ENCODE assay signal across 8 cellular contexts in the genomic region with DNA sequence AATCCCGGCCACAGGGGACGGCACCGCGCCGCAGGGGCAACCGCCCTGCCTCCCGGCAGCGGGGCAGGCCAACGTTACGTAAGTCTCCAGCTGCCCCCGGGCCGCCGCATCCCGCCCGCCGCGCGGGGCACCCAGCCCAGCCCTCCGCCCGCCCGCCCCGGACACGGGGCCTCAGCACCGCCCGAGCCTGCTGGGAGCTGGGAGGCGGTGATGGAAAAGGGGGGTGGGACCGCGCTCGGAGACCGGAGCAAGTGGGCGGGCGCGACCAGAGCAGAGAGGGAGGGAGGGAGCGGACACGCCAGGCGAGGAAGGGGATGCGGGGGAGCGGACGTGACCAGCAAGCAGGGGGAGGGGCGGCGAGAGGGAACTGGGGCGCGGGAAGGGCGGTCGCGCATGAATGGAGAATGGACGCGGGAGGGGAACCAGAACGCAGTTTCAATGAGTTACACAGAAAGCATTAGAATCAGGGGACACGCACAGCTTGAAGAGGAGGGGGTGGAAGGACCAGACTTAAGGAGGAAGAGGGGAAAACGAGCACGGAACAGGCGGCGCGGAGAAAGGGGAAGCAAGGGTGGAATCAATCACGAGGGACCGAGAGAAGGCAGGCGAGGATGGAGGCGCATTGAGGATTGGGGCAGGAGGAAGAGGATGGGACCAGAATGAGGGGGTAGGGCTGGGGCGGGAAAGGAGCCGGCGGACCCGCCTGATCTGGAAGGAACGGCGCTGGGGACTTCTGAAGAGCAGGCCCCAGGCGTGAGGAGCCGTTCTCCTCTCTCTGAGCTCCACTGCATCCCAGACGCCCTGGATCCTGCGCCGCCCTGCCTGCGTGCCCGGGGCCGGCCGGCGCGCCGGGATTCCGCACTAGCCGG. TPM values are rescaled to one million over a fixed set of nuclear protein-coding genes. Genes with fewer than 3 reads are reported as not detected.
A peak's percentile ranks its signal among the peaks of the same experiment; 100 is the strongest.
DNase-seq lines count a peak whose midpoint lies in the region; ATAC-seq and TF ChIP-seq lines count a peak whose summit lies in the region.

No MANE protein-coding gene starts in this region.

- peak overlapping the region; percentile 98 for H3K27ac Mint-ChIP-seq in GM23338

- H3K4me3 ChIP-seq in GM23338 (peak overlapping the region; percentile 99), liver (ENCODE audit: low read depth in 1 of 3, low read length in 3 of 3) (peak overlapping the region; percentile 65 to 83 (median 75))

- TF ChIP-seq CTCF in GM23338 (conservative IDR thresholded peaks at IDR 0.05; ENCODE audit: low read depth in 2 of 2) (no peak), liver (IDR thresholded peaks at IDR 0.05; ENCODE audit: low read depth, low read length, missing input control) (no peak)

- no peaks in the 10 kb centered on the region for H3K9me2 ChIP-seq in GM23338 (ENCODE audit: insufficient read depth)

- DNase-seq in AG08396 (ENCODE audit: low spot score) = peak; percentile 86
- DNase-seq in GM23338 (ENCODE audit: low spot score) = peak; percentile 91
- peak; percentile 72 for DNase-seq in NCI-H510A treated with DMSO at 0.1 percent for 48 hours (lab: John Stamatoyannopoulos, UW)
- DNase-seq in activated CD4-positive, alpha-beta T cell treated with anti-CD3 and anti-CD28 coated beads, Interleukin-2, amount 50 U/mL, for 24 hours (ENCODE audit: low read depth in 1 of 2, low spot score in 1 of 2) = peak; percentile 72 to 86
- DNase-seq in dermis blood vessel endothelial cell = peak; percentile 91
- peak; percentile 83 for DNase-seq in stimulated activated CD4-positive, alpha-beta T cell treated with anti-CD3 and anti-CD28 coated beads, Interleukin-2, amount 100 ng/mL, for 4 hours (ENCODE audit: low read depth)

- peaks cover 19% of the 10 kb centered on the region for H3F3A ChIP-seq in GM23338 (replicated peaks; ENCODE audit: low read depth)

- H3K4me1 Mint-ChIP-seq in GM23338 = peaks cover 48% of the 10 kb centered on the region

- H3K27ac ChIP-seq in GM23338 (ENCODE audit: low read depth) (peak overlapping the region; percentile 93), liver (ENCODE audit: low read depth in 1 of 2, low read length in 2 of 2) (peak overlapping the region; percentile 90 to 93)

- H3K9me3 Mint-ChIP-seq in GM23338 = 0 out of 3 replicates have a peak, but pooled peaks cover 2% of the 10 kb centered on the region

- peak overlapping the region; percentile 49 to 56 for H3K9ac ChIP-seq in liver (ENCODE audit: low read depth in 1 of 2, low read length in 2 of 2)

- H3K4me3 Mint-ChIP-seq in GM23338 = peak overlapping the region; percentile 96

- H3K79me2 ChIP-seq in GM23338 (replicated peaks; ENCODE audit: insufficient read depth) = peaks cover 55% of the 10 kb centered on the region

- H3K27me3 ChIP-seq in GM23338 (ENCODE audit: insufficient read depth) (no peaks in the 10 kb centered on the region), liver (ENCODE audit: control insufficient read depth in 4 of 4, insufficient read depth in 4 of 4, low read length in 3 of 4) (no peaks in the 10 kb centered on the region)

- peaks cover 8% of the 10 kb centered on the region; the same call in 1 of the 2 replicates for H3K36me3 ChIP-seq in GM23338 (ENCODE audit: insufficient read depth)
- H3K36me3 ChIP-seq in liver (ENCODE audit: control insufficient read depth in 4 of 4, insufficient read depth in 3 of 4, low read depth in 1 of 4, low read length in 3 of 4) = no peaks in the 10 kb centered on the region

- 0 out of 2 replicates have a peak overlapping the region, but pooled peaks have one; percentile 18 for H2AFZ ChIP-seq in GM23338

- peak; percentile 31 for ATAC-seq in GM23338
- ATAC-seq in GM21447 (IDR thresholded peaks at IDR 0.05; ENCODE audit: unreplicated experiment) = no peak

- peaks cover 41% of the 10 kb centered on the region for H3K27me3 Mint-ChIP-seq in GM23338 (ENCODE audit: insufficient read depth, low read depth, poor library complexity)

- H3K4me1 ChIP-seq in GM23338 (ENCODE audit: insufficient read depth) (peaks cover 49% of the 10 kb centered on the region), liver (ENCODE audit: control insufficient read depth in 4 of 4, insufficient read depth in 4 of 4, low read length in 3 of 4) (peaks cover 4 to 20% (median 14%) of the 10 kb centered on the region in 4 donors)

- TF ChIP-seq RAD21 in liver (IDR thresholded peaks at IDR 0.05) = no peak

- peak overlapping the region; percentile 97 for H3K4me2 ChIP-seq in GM23338

- WGBS in liver = 1% methylated on average over 79 of the region's 79 CpGs

- H3K36me3 Mint-ChIP-seq in GM23338 (ENCODE audit: low read depth) = peaks cover 20% of the 10 kb centered on the region

- peaks cover 41% of the 10 kb centered on the region for H4K20me1 ChIP-seq in GM23338 (replicated peaks; ENCODE audit: insufficient read depth)

- no peaks in the 10 kb centered on the region for H3K9me3 ChIP-seq in liver (ENCODE audit: control insufficient read depth in 4 of 4, low read length in 3 of 4)

TF ChIP-seq in GM23338, 12 proteins besides CTCF, POLR2A, EP300 and RAD21 (continues in another document):
- TF ChIP-seq JUNB (IDR thresholded peaks at IDR 0.05; ENCODE audit: unreplicated experiment) (no peak), ZNF331 (CRISPR knock-in tag; IDR thresholded peaks at IDR 0.05; ENCODE audit: low read depth) (no peak), STAT1 (IDR thresholded peaks at IDR 0.05; ENCODE audit: unreplicated experiment) (no peak)
- TF ChIP-seq, protein P1, sequence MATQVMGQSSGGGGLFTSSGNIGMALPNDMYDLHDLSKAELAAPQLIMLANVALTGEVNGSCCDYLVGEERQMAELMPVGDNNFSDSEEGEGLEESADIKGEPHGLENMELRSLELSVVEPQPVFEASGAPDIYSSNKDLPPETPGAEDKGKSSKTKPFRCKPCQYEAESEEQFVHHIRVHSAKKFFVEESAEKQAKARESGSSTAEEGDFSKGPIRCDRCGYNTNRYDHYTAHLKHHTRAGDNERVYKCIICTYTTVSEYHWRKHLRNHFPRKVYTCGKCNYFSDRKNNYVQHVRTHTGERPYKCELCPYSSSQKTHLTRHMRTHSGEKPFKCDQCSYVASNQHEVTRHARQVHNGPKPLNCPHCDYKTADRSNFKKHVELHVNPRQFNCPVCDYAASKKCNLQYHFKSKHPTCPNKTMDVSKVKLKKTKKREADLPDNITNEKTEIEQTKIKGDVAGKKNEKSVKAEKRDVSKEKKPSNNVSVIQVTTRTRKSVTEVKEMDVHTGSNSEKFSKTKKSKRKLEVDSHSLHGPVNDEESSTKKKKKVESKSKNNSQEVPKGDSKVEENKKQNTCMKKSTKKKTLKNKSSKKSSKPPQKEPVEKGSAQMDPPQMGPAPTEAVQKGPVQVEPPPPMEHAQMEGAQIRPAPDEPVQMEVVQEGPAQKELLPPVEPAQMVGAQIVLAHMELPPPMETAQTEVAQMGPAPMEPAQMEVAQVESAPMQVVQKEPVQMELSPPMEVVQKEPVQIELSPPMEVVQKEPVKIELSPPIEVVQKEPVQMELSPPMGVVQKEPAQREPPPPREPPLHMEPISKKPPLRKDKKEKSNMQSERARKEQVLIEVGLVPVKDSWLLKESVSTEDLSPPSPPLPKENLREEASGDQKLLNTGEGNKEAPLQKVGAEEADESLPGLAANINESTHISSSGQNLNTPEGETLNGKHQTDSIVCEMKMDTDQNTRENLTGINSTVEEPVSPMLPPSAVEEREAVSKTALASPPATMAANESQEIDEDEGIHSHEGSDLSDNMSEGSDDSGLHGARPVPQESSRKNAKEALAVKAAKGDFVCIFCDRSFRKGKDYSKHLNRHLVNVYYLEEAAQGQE (IDR thresholded peaks at IDR 0.05; ENCODE audit: unreplicated experiment) = no peak

TF ChIP-seq in liver, 16 proteins besides CTCF, POLR2A, EP300 and RAD21 (continues in another document):
- no peak for TF ChIP-seq FOXA1 (IDR thresholded peaks at IDR 0.05)
- TF ChIP-seq SP1 (IDR thresholded peaks at IDR 0.05) = no peak
- TF ChIP-seq, protein P1 (IDR thresholded peaks at IDR 0.05) = no peak
- TF ChIP-seq FOXA2 (IDR thresholded peaks at IDR 0.05) = no peak

RNA-seq across cellular contexts. Expression of a gene that starts 0.6 kb away (rescaled TPM):
- 1,067 and 1,137 TPM in 2 replicates for total RNA-seq in GM23338 (2014; rRNA removed; shearing (Covaris generic))
- polyA plus RNA-seq in GM23338 (2016; fragmentation: Nextera tagmentation; extraction: Ambion mirVana) (432 and 445 TPM in 2 replicates), liver (10 to 100 TPM; 12.9 to 28.9 TPM)
- total RNA-seq in dermis blood vessel endothelial cell (714 and 1,526 TPM in 2 replicates), liver (10 to 100 TPM; 30.5 to 61.2 TPM)

RNA-seq across cellular contexts. Expression of a gene that starts 32.8 kb away (rescaled TPM):
- 2.8 and 3.3 TPM in 2 replicates for total RNA-seq in GM23338 (2014; rRNA removed; shearing (Covaris generic))
- 0.70 and 0.71 TPM in 2 replicates for polyA plus RNA-seq in GM23338 (2016; fragmentation: Nextera tagmentation; extraction: Ambion mirVana)
- 0.14 and 0.17 TPM in 2 replicates for total RNA-seq in dermis blood vessel endothelial cell
- total RNA-seq in liver = not detected
- not detected for polyA plus RNA-seq in liver

RNA-seq across cellular contexts. Expression of a gene that starts 41.9 kb away (rescaled TPM):
- 17.8 and 28.1 TPM in 2 replicates for total RNA-seq in GM23338 (2014; rRNA removed; shearing (Covaris generic))
- polyA plus RNA-seq in GM23338 (2016; fragmentation: Nextera tagmentation; extraction: Ambion mirVana) (18.3 and 27.6 TPM in 2 replicates), liver (10 to 100 TPM in 1 of 2 donors, 1 to 10 TPM in 1; 8.7 to 15.3 TPM)
- total RNA-seq in dermis blood vessel endothelial cell (11.4 and 15.7 TPM in 2 replicates), liver (1 to 10 TPM; 4.3 to 10.0 TPM)

Comparison
In these comparisons a context has a peak if more than half of its experiments do, and no peak if none do; other contexts are left out.
1. RNA of a gene that starts 0.6 kb away (total RNA-seq): 1,067 to 1,137 TPM in GM23338 and 714 to 1,526 TPM in dermis blood vessel endothelial cell; 30.5 to 61.2 TPM in liver; every median in the first group is over 10 times any median in the second.
2. Peak in every context shown above with its lines, with median percentiles within 50 percentile points of each other: DNase-seq.